Comparison of ENCODE assay signal across 18 cellular contexts in the genomic region with DNA sequence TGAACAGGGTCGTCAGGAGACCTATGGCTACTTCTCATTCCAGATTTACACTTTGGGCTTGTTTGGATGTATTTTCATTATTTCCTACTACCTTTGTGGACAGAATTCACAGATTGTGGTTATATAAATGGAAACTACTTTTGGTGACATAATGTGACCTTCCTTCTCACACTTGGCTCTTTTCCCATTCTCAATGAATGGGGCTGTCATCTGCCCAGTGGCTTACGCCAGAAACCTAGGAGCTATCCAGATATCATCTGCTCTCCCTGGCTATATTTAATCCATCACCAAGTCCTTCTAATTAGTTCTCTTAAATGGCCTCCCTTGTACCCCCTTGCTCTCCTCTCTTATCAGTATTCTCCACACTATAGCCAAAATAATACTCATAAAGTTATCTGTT.
DNase-seq lines count a peak whose midpoint lies in the region; ATAC-seq and TF ChIP-seq lines count a peak whose summit lies in the region.
"Had no signal": no experiment of that assay in that cellular context is flagged by ENCODE, and none has a peak within 500 bp of the region (broad histone marks: within the 10 kb centered on the region; RNA-seq: fewer than 3 reads in every experiment).

No MANE protein-coding gene starts in this region.

- intact Hi-C loops in Caco-2 (cut with micrococcal nuclease; ENCODE audit: unreplicated experiment): no loop called here

- no peaks in the 10 kb centered on the region for H3K79me2 ChIP-seq in osteoblast (ENCODE audit: insufficient read depth, low read length)

- H3K9me3 Mint-ChIP-seq in progenitor cell of endocrine pancreas (ENCODE audit: low read depth): peaks cover 7% of the 10 kb centered on the region
- H3K9me3 Mint-ChIP-seq in Caco-2 (ENCODE audit: unreplicated experiment): no peaks in the 10 kb centered on the region

- H3K36me3 ChIP-seq in Caco-2 (ENCODE audit: control insufficient read depth, insufficient read depth, low read length): no peaks in the 10 kb centered on the region
- no peaks in the 10 kb centered on the region for H3K36me3 ChIP-seq in osteoblast (ENCODE audit: insufficient read depth, low read length)
- H3K36me3 ChIP-seq: BE2C, BLaER1 had no signal

- no peaks in the 10 kb centered on the region for H3K27me3 ChIP-seq in Caco-2 (replicated peaks; ENCODE audit: control insufficient read depth, insufficient read depth, low read length)
- H3K27me3 ChIP-seq in osteoblast (ENCODE audit: insufficient read depth, low read length): no peaks in the 10 kb centered on the region
- H3K27me3 ChIP-seq: BE2C, BLaER1 had no signal

- no peak overlapping the region for H3K4me2 ChIP-seq in osteoblast (ENCODE audit: insufficient read depth, low read length)
- H3K4me2 ChIP-seq: BLaER1 had no signal

- H3K4me1 ChIP-seq in Caco-2 (no peaks in the 10 kb centered on the region), osteoblast (ENCODE audit: insufficient read depth, low read length) (no peaks in the 10 kb centered on the region)
- H3K4me1 ChIP-seq: BE2C, BLaER1 had no signal

- H3K4me3 ChIP-seq in Caco-2 (ENCODE audit: low read depth, low read length) (no peak overlapping the region), osteoblast (ENCODE audit: insufficient read depth, low read length) (no peak overlapping the region)
- H3K4me3 ChIP-seq: BLaER1 had no signal

- no peaks in the 10 kb centered on the region for H3K9me3 ChIP-seq in Caco-2
- H3K9me3 ChIP-seq in osteoblast (ENCODE audit: low read depth, low read length): peaks cover 2% of the 10 kb centered on the region
- H3K9me3 ChIP-seq: BE2C, BLaER1 had no signal

- TF ChIP-seq CTCF in progenitor cell of endocrine pancreas (IDR thresholded peaks at IDR 0.05; ENCODE audit: unreplicated experiment) (no peak), Caco-2 (IDR thresholded peaks at IDR 0.05; ENCODE audit: insufficient read depth in 1 of 2, low read depth in 1 of 2, low read length in 1 of 2, severe bottlenecking in 1 of 2, unreplicated experiment in 1 of 2) (no peak), osteoblast (IDR thresholded peaks at IDR 0.05; ENCODE audit: extremely low read depth, low read depth, low read length) (no peak)

- CTCF ChIA-PET in Caco-2 (lab: Charles Lee): no interaction called here

- H2AFZ ChIP-seq in osteoblast (ENCODE audit: low read length): no peak overlapping the region

- no peaks in the 10 kb centered on the region for H3K36me3 Mint-ChIP-seq in progenitor cell of endocrine pancreas (ENCODE audit: insufficient read depth)
- H3K36me3 Mint-ChIP-seq in Caco-2 (ENCODE audit: insufficient read depth, unreplicated experiment): no peaks in the 10 kb centered on the region
- H3K36me3 Mint-ChIP-seq: CD14-positive monocyte; CD4-positive, alpha-beta memory T cell; CD4-positive, CD25-positive, alpha-beta regulatory T cell; CD8-positive, alpha-beta memory T cell had no signal

- H3K4me3 Mint-ChIP-seq in progenitor cell of endocrine pancreas (ENCODE audit: low read depth) (no peak overlapping the region), Caco-2 (ENCODE audit: unreplicated experiment) (no peak overlapping the region)
- H3K4me3 Mint-ChIP-seq: CD14-positive monocyte; CD4-positive, alpha-beta memory T cell; CD4-positive, CD25-positive, alpha-beta regulatory T cell; CD8-positive, alpha-beta memory T cell had no signal

- H3K27me3 Mint-ChIP-seq in progenitor cell of endocrine pancreas: no peaks in the 10 kb centered on the region
- H3K27me3 Mint-ChIP-seq in Caco-2 (ENCODE audit: insufficient read depth, unreplicated experiment): no peaks in the 10 kb centered on the region
- H3K27me3 Mint-ChIP-seq: CD4-positive, alpha-beta memory T cell; CD4-positive, CD25-positive, alpha-beta regulatory T cell; CD8-positive, alpha-beta memory T cell had no signal

- DNase-seq in left lobe of liver (ENCODE audit: low spot score) (no peak), progenitor cell of endocrine pancreas (ENCODE audit: low spot score, unreplicated experiment) (no peak), Caco-2 (no peak), osteoblast (ENCODE audit: insufficient read length, low spot score, missing footprints) (no peak)
- DNase-seq: 8988T; ACHN; BE2C; C1 segment of cervical spinal cord; Calu3; CD4-positive, alpha-beta memory T cell; CD4-positive, CD25-positive, alpha-beta regulatory T cell; CD8-positive, alpha-beta memory T cell; COR-L47; DMS79 treated with DMSO at 0.1 percent for 48 hours; GF-D8 had no signal

- H4K20me1 ChIP-seq in osteoblast (ENCODE audit: insufficient read depth, low read length): no peaks in the 10 kb centered on the region
- H4K20me1 ChIP-seq: BLaER1 had no signal

- peaks cover 6% of the 10 kb centered on the region for H3K4me1 Mint-ChIP-seq in progenitor cell of endocrine pancreas (ENCODE audit: low read depth)
- no peaks in the 10 kb centered on the region for H3K4me1 Mint-ChIP-seq in Caco-2 (ENCODE audit: low read depth, unreplicated experiment)
- H3K4me1 Mint-ChIP-seq: CD14-positive monocyte; CD4-positive, alpha-beta memory T cell; CD4-positive, CD25-positive, alpha-beta regulatory T cell; CD8-positive, alpha-beta memory T cell had no signal

- H3K27ac Mint-ChIP-seq in progenitor cell of endocrine pancreas (peak overlapping the region; percentile 63), Caco-2 (ENCODE audit: unreplicated experiment) (no peak overlapping the region)
- H3K27ac Mint-ChIP-seq: CD14-positive monocyte; CD4-positive, alpha-beta memory T cell; CD4-positive, CD25-positive, alpha-beta regulatory T cell; CD8-positive, alpha-beta memory T cell had no signal

- ATAC-seq in left lobe of liver (peak; percentile 67), GM19452 (IDR thresholded peaks at IDR 0.05; ENCODE audit: unreplicated experiment) (no peak)

- POLR2A ChIA-PET in Caco-2 (lab: Charles Lee): no interaction called here

- BruUV-seq in Caco-2 (replicated peaks; lab: Mats Ljungman, UMichigan): no TSS peak

- H3K27ac ChIP-seq in osteoblast (ENCODE audit: low read depth, low read length): no peak overlapping the region
- H3K27ac ChIP-seq: BLaER1 had no signal
